ENCODE assay signal across 28 cellular contexts in the genomic region with DNA sequence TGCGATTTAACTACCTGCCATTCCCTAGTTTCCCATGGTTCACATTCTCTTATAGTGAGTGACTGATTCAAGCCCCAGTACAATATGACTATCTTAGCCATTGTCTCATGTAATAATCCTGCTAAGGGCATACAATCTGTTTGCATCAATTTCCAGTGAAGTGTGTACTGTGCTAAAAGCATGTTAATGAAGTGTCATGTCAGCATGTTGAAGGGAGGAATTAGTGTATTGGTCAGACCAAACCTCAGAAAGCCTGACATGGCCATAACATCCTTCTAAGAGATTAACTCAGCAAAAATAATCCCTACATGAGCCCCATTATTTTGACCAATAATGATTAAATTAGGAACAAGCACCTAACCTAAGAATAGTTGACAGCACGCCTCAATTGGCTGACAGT.
"Had no signal": no experiment of that assay in that cellular context is flagged by ENCODE, and none has a peak within 500 bp of the region (broad histone marks: within the 10 kb centered on the region; RNA-seq: fewer than 3 reads in every experiment).

No MANE protein-coding gene starts in this region.

- DNase-seq: cortex of kidney; effector memory CD8-positive, alpha-beta T cell; erythroblast; esophagus squamous epithelium; foreskin melanocyte; glutamatergic neuron; heart right ventricle; hippocampal formation; left cardiac atrium; left lung; mesenchymal stem cell; mucosa of descending colon; naive B cell; spleen; stimulated activated CD4-positive, alpha-beta T cell treated with anti-CD3 and anti-CD28 coated beads, Interleukin-4, amount 100 ng/mL, for 4 hours; stimulated activated naive CD8-positive, alpha-beta T cell treated with anti-CD3 and anti-CD28 coated beads, Interleukin-15, Interleukin-2, amounts not matched to agents 100 U/mL and 50 U/mL, for 24 hours; substantia nigra; testis; tibial artery; upper lobe of left lung had no signal

- FAIRE-seq: endometrium, islet of Langerhans, urothelium cell line had no signal

- ATAC-seq: effector memory CD8-positive, alpha-beta T cell; left cardiac atrium; left lung; mucosa of descending colon; natural killer cell treated with Interleukin-12 subunit alpha and Interleukin-12 subunit beta and Interleukin-15 and Interleukin-18, amount 100 ng/mL, for 72 hours; sciatic nerve; stimulated activated memory B cell treated with anti-CD40 and anti-IgM and Interleukin-4, amounts not matched to agents 10 μg/mL and 1 μg/mL and 100 μg/mL, for 72 hours; stimulated activated naive CD8-positive, alpha-beta T cell treated with anti-CD3 and anti-CD28 coated beads, Interleukin-15, Interleukin-2, amounts not matched to agents 100 U/mL and 50 U/mL, for 24 hours had no signal

- H3K36me3 ChIP-seq: esophagus squamous epithelium, heart right ventricle, left lung, neutrophil, spleen, tibial artery, upper lobe of left lung had no signal

- H3K4me3 ChIP-seq: esophagus squamous epithelium, heart right ventricle, left lung, mucosa of descending colon, spleen, testis, tibial artery, upper lobe of left lung had no signal

- H3K79me2 ChIP-seq: parathyroid adenoma had no signal

- H3K4me1 ChIP-seq: left lung, parathyroid adenoma had no signal

- H3K9ac ChIP-seq: parathyroid adenoma had no signal

- H3K9me3 ChIP-seq: esophagus squamous epithelium, left lung, mucosa of descending colon, neutrophil, spleen, testis, tibial artery, upper lobe of left lung had no signal

- H3K27ac ChIP-seq: esophagus squamous epithelium, heart right ventricle, left lung, neutrophil, parathyroid adenoma, spleen, testis, tibial artery, upper lobe of left lung had no signal

- H2AFZ ChIP-seq: parathyroid adenoma had no signal

- H3K27me3 ChIP-seq: esophagus squamous epithelium, heart right ventricle, left lung, neutrophil, spleen, testis, tibial artery, upper lobe of left lung had no signal
